22 cellular contexts compared by ENCODE assay signal in the genomic region with DNA sequence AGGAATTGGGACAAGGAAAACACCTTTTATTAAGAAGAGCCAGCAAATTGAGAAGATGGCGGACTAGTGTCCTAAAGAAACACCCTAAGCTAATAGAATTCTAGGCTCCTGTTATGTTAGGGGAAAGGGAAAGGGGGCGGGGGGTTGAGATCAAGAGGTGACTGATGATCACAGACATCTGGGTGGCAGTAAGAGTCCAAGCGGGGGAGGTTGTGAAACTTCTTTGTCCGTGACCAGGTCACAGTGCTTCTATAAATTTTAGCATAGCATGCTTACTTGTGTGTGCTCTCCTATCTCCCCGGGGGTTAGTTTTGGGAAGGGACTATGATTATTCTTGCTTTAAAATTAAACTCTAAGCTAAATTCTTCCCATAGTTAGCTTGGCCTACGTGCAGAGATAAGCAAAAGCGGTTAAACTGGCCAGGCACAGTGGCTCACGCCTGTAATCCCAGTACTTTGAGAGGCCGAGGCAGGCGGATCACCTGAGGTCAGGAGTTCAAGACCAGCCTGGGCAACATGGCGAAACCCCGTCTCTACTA.
"Had no signal": no experiment of that assay in that cellular context is flagged by ENCODE, and none has a peak within 500 bp of the region (broad histone marks: within the 10 kb centered on the region; RNA-seq: fewer than 3 reads in every experiment).

No MANE protein-coding gene starts in this region.

- H3K36me3 Mint-ChIP-seq: IgD-negative memory B cell had no signal

- H3K9me3 Mint-ChIP-seq: IgD-negative memory B cell had no signal

- H3K4me1 Mint-ChIP-seq: IgD-negative memory B cell had no signal

- ATAC-seq: SK-N-SH treated with all-trans-retinoic acid at 6 μM for 48 hours had no signal

- H3K4me3 Mint-ChIP-seq: IgD-negative memory B cell had no signal

- DNase-seq: KBM-7, MV-4-11, NCI-H1092, NCI-H1105 treated with DMSO at 0.1 percent for 48 hours, NCI-H1417 treated with DMSO at 0.1 percent for 48 hours, NCI-H146, NCI-H1694 treated with DMSO at 0.1 percent for 48 hours, NCI-H1930, NCI-H2081, NCI-H2107, NCI-H2171, NCI-H226, NCI-H446, NCI-H510A, NCI-H524 treated with DMSO at 0.1 percent for 48 hours, NCI-H69, NCI-H774, RPMI8226, SHP77 had no signal

- H3K27ac ChIP-seq: HL-60 had no signal
